28 cellular contexts compared by ENCODE assay signal in the genomic region with DNA sequence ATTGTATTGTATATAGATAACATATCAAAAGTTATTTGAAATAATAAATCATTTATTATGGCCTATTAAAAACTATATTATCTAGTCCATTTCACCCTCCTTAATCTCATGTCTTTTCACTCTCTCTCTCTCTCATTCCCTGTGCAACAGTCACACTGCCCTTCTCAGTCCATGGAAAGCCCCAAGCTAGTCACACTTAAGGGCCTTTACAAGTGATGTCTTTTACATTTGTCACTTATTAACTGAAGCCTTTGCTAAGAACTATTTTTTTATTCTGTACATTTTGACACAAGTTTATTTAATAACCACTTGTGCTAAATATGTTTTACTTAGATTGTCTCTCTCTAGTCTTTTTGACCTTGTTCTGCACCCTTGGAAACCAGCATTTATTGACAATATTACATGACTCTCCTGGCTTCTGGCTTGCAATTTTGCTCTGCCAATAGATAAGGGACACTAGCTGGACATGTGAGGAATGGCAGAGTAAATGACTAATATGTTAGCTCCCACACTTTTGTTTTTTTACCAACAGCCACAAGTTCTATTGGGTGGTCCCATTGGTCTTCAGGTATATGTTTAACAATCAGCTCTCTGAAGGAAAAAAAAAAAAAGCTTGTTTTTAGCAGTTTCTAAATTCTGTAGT.
"Had no signal": no experiment of that assay in that cellular context is flagged by ENCODE, and none has a peak within 500 bp of the region (broad histone marks: within the 10 kb centered on the region; RNA-seq: fewer than 3 reads in every experiment).

No MANE protein-coding gene starts in this region.

- H3K27ac ChIP-seq: colonic mucosa, epithelial cell of prostate, esophagus muscularis mucosa, foreskin keratinocyte, gastroesophageal sphincter, pancreas, right lobe of liver, thyroid gland, vagina had no signal

- H3K9me3 Mint-ChIP-seq: dendritic cell treated with granulocyte-macrophage colony-stimulating factor and Interleukin-4, amounts not matched to agents 40 ng/mL and 50 ng/mL, for 4 days; endodermal cell had no signal

- H3K27me3 Mint-ChIP-seq: dendritic cell treated with granulocyte-macrophage colony-stimulating factor and Interleukin-4, amounts not matched to agents 40 ng/mL and 50 ng/mL, for 4 days; memory B cell; stimulated activated naive CD8-positive, alpha-beta T cell treated with anti-CD3 and anti-CD28 coated beads, Interleukin-15, amount 100 ng/mL, for 72 hours had no signal

- H3K4me3 ChIP-seq: colonic mucosa, esophagus muscularis mucosa, gastroesophageal sphincter, lung, pancreas, right lobe of liver, smooth muscle cell, thyroid gland, vagina had no signal

- H3K4me1 Mint-ChIP-seq: immature natural killer cell; memory B cell; natural killer cell; stimulated activated naive CD8-positive, alpha-beta T cell treated with anti-CD3 and anti-CD28 coated beads, Interleukin-15, amount 100 ng/mL, for 72 hours had no signal

- DNase-seq: colonic mucosa; effector CD8-positive, alpha-beta T cell; endodermal cell; foreskin keratinocyte; glutamatergic neuron; hypothalamus; immature natural killer cell; islet precursor cell; natural killer cell; pancreas; right lobe of liver; stimulated activated CD4-positive, alpha-beta T cell treated with anti-CD3 and anti-CD28 coated beads, Interleukin-12 subunit alpha, Interleukin-12 subunit beta, amount 100 ng/mL, for 4 hours; stimulated activated CD4-positive, alpha-beta T cell treated with anti-CD3 and anti-CD28 coated beads, Interleukin-1b, Interleukin-23, amount 100 ng/mL, for 48 hours; stimulated activated CD4-positive, alpha-beta T cell treated with anti-CD3 and anti-CD28 coated beads, Interleukin-4, amount 100 ng/mL, for 1 hour; stimulated activated CD8-positive, alpha-beta memory T cell treated with anti-CD3 and anti-CD28 coated beads, Interleukin-4, amount 100 ng/mL, for 48 hours; stimulated activated naive CD4-positive, alpha-beta T cell; stimulated activated naive CD8-positive, alpha-beta T cell treated with anti-CD3 and anti-CD28 coated beads, Interleukin-15, amount 100 ng/mL, for 72 hours; thyroid gland; trophoblast cell had no signal

- H3K4me2 ChIP-seq: smooth muscle cell had no signal

- H3K36me3 Mint-ChIP-seq: immature natural killer cell, memory B cell, natural killer cell had no signal

- H3K27me3 ChIP-seq: colonic mucosa, esophagus muscularis mucosa, foreskin keratinocyte, gastroesophageal sphincter, pancreas, right lobe of liver, thyroid gland, vagina had no signal

- H3K27ac Mint-ChIP-seq: dendritic cell treated with granulocyte-macrophage colony-stimulating factor and Interleukin-4, amounts not matched to agents 40 ng/mL and 50 ng/mL, for 4 days; endodermal cell; immature natural killer cell; memory B cell; natural killer cell; stimulated activated naive CD8-positive, alpha-beta T cell treated with anti-CD3 and anti-CD28 coated beads, Interleukin-15, amount 100 ng/mL, for 72 hours had no signal

- ATAC-seq: foreskin keratinocyte; gastroesophageal sphincter; left lobe of liver; natural killer cell; right lobe of liver; stimulated activated naive CD8-positive, alpha-beta T cell treated with anti-CD3 and anti-CD28 coated beads, Interleukin-15, amount 100 ng/mL, for 72 hours had no signal

- H3K4me3 Mint-ChIP-seq: dendritic cell treated with granulocyte-macrophage colony-stimulating factor and Interleukin-4, amounts not matched to agents 40 ng/mL and 50 ng/mL, for 4 days; endodermal cell; immature natural killer cell; memory B cell; natural killer cell; stimulated activated naive CD8-positive, alpha-beta T cell treated with anti-CD3 and anti-CD28 coated beads, Interleukin-15, amount 100 ng/mL, for 72 hours had no signal

- H3K4me1 ChIP-seq: colonic mucosa, esophagus muscularis mucosa, foreskin keratinocyte, gastroesophageal sphincter, pancreas, right lobe of liver, thyroid gland, vagina had no signal

- H3K9me3 ChIP-seq: colonic mucosa, esophagus muscularis mucosa, gastroesophageal sphincter, pancreas, right lobe of liver, thyroid gland, vagina had no signal

- H3K36me3 ChIP-seq: colonic mucosa, esophagus muscularis mucosa, gastroesophageal sphincter, pancreas, right lobe of liver, thyroid gland, vagina had no signal

- FAIRE-seq: pancreas had no signal
